26 cellular contexts compared by ENCODE assay signal in the genomic region with DNA sequence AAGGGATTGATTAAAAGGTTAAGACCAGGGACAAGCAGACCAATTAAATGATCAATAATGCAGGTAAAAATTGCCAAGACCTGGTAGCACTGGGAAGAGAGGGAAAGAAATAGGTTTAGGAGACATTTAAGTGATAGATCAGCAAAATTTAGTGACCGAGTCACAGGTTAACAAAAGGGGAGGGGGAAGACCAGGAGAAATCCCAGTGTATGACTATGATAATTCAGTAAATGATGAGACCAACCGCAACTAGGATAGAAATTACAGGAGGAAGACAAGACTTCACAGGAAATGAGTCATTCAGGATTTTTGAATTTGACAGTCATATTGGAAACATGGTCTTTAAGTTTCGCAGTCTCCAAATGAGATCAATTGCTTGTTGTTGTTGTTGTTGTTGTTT.
DNase-seq lines count a peak whose midpoint lies in the region; ATAC-seq and TF ChIP-seq lines count a peak whose summit lies in the region.
"Had no signal": no experiment of that assay in that cellular context is flagged by ENCODE, and none has a peak within 500 bp of the region (broad histone marks: within the 10 kb centered on the region; RNA-seq: fewer than 3 reads in every experiment).

No MANE protein-coding gene starts in this region.

- H4K20me1 ChIP-seq in mammary epithelial cell (ENCODE audit: insufficient read depth, low read length) (no peaks in the 10 kb centered on the region), OCI-LY3 (ENCODE audit: insufficient read depth, low read length) (no peaks in the 10 kb centered on the region)
- H4K20me1 ChIP-seq: BLaER1 had no signal

- intact Hi-C loops in mammary epithelial cell (cut with micrococcal nuclease), result no loop called here
- intact Hi-C loops in MCF 10A (cut with micrococcal nuclease), result no loop called here

- no peak overlapping the region for H3K4me3 Mint-ChIP-seq in MCF 10A (ENCODE audit: unreplicated experiment)
- no peak overlapping the region for H3K4me3 Mint-ChIP-seq in endodermal cell
- H3K4me3 Mint-ChIP-seq in stimulated activated effector memory CD8-positive, alpha-beta T cell treated with anti-CD3 and anti-CD28 coated beads, Interleukin-12 subunit alpha, Interleukin-12 subunit beta, amount 100 ng/mL, for 72 hours, result no peak overlapping the region
- H3K4me3 Mint-ChIP-seq: activated CD4-positive, alpha-beta memory T cell treated with anti-CD3 and anti-CD28 coated beads, Interleukin-2, amount 10 ng/mL, durations not matched to agents 7 days and 5 days; brain; naive thymus-derived CD4-positive, alpha-beta T cell had no signal

- H3K9me3 Mint-ChIP-seq in MCF 10A (ENCODE audit: unreplicated experiment) (no peaks in the 10 kb centered on the region), endodermal cell (no peaks in the 10 kb centered on the region)
- peaks cover 13% of the 10 kb centered on the region for H3K9me3 Mint-ChIP-seq in stimulated activated effector memory CD8-positive, alpha-beta T cell treated with anti-CD3 and anti-CD28 coated beads, Interleukin-12 subunit alpha, Interleukin-12 subunit beta, amount 100 ng/mL, for 72 hours
- H3K9me3 Mint-ChIP-seq: activated CD4-positive, alpha-beta memory T cell treated with anti-CD3 and anti-CD28 coated beads, Interleukin-2, amount 10 ng/mL, durations not matched to agents 7 days and 5 days; naive thymus-derived CD4-positive, alpha-beta T cell had no signal

- H3K27me3 ChIP-seq in mammary epithelial cell (ENCODE audit: insufficient read depth, low read length), result no peaks in the 10 kb centered on the region
- H3K27me3 ChIP-seq in OCI-LY3 (ENCODE audit: low read depth, low read length), result no peaks in the 10 kb centered on the region
- H3K27me3 ChIP-seq in endodermal cell (ENCODE audit: control insufficient read depth, insufficient read depth, low read length, poor library complexity, severe bottlenecking), result no peaks in the 10 kb centered on the region
- H3K27me3 ChIP-seq: BLaER1, colonic mucosa, uterus had no signal

- in situ Hi-C loops in mammary epithelial cell (cut with MboI; ENCODE audit: low sequenced_read_pairs in 2 of 2), result no loop called here

- no peak overlapping the region for H3K27ac ChIP-seq in mammary epithelial cell (ENCODE audit: insufficient read depth, low read depth, low read length)
- peak overlapping the region; percentile 15; the same call in 1 of the 2 replicates for H3K27ac ChIP-seq in OCI-LY3 (ENCODE audit: low read length)
- no peak overlapping the region for H3K27ac ChIP-seq in endodermal cell (ENCODE audit: low read depth, low read length)
- H3K27ac ChIP-seq: BLaER1 had no signal

- H3K4me3 ChIP-seq in mammary epithelial cell (replicated peaks in 1 of 3; ENCODE audit: insufficient read depth in 1 of 3, low read depth in 2 of 3, low read length in 3 of 3) (no peak overlapping the region), OCI-LY3 (ENCODE audit: low read length) (peak overlapping the region; percentile 46; the same call in 1 of the 2 replicates), endodermal cell (ENCODE audit: low read length) (no peak overlapping the region)
- H3K4me3 ChIP-seq: BLaER1, colonic mucosa, smooth muscle cell, uterus had no signal

- ATAC-seq in stimulated activated effector memory CD8-positive, alpha-beta T cell treated with anti-CD3 and anti-CD28 coated beads, Interleukin-12 subunit alpha, Interleukin-12 subunit beta, amount 100 ng/mL, for 72 hours, result peak; percentile 48
- ATAC-seq in HG03159 (IDR thresholded peaks at IDR 0.05; ENCODE audit: unreplicated experiment), result no peak
- ATAC-seq in HG02981 (IDR thresholded peaks at IDR 0.05; ENCODE audit: unreplicated experiment), result no peak
- ATAC-seq: naive thymus-derived CD4-positive, alpha-beta T cell; Right ventricle myocardium inferior had no signal

- H3K27me3 Mint-ChIP-seq in MCF 10A (ENCODE audit: insufficient read depth, unreplicated experiment) (no peaks in the 10 kb centered on the region), endodermal cell (ENCODE audit: insufficient read depth) (no peaks in the 10 kb centered on the region)
- H3K27me3 Mint-ChIP-seq: activated CD4-positive, alpha-beta memory T cell treated with anti-CD3 and anti-CD28 coated beads, Interleukin-2, amount 10 ng/mL, durations not matched to agents 7 days and 5 days; brain; naive thymus-derived CD4-positive, alpha-beta T cell had no signal

- H3K4me1 ChIP-seq in mammary epithelial cell (ENCODE audit: insufficient read depth, low read length) (peaks cover 7% of the 10 kb centered on the region), OCI-LY3 (ENCODE audit: low read length) (peaks cover 36% of the 10 kb centered on the region), endodermal cell (ENCODE audit: control insufficient read depth, insufficient read depth, low read length) (peaks cover 20% of the 10 kb centered on the region)
- H3K4me1 ChIP-seq: BLaER1, uterus had no signal

- H3K4me2 ChIP-seq in mammary epithelial cell (ENCODE audit: insufficient read depth, low read depth, low read length) (no peak overlapping the region), OCI-LY3 (ENCODE audit: low read length) (peak overlapping the region; percentile 67)
- H3K4me2 ChIP-seq: BLaER1, smooth muscle cell had no signal

- H3K4me1 Mint-ChIP-seq in MCF 10A (ENCODE audit: insufficient read depth, unreplicated experiment) (peaks cover 19% of the 10 kb centered on the region), endodermal cell (peaks cover 48% of the 10 kb centered on the region)
- no peaks in the 10 kb centered on the region for H3K4me1 Mint-ChIP-seq in stimulated activated effector memory CD8-positive, alpha-beta T cell treated with anti-CD3 and anti-CD28 coated beads, Interleukin-12 subunit alpha, Interleukin-12 subunit beta, amount 100 ng/mL, for 72 hours
- H3K4me1 Mint-ChIP-seq: naive thymus-derived CD4-positive, alpha-beta T cell had no signal

- CTCF ChIA-PET in mammary epithelial cell (lab: Charles Lee; ENCODE audit: low non-redundant PET) (no interaction called here), MCF 10A (lab: Yijun Ruan, JAX) (interaction anchor here (0.9 to 2.5 kb wide), 2 partner anchors 44 to 63 kb away, joined by 3 to 7 read pairs; a partner anchor contains a TSS)

- H3K27ac Mint-ChIP-seq in MCF 10A (ENCODE audit: low read depth, unreplicated experiment) (no peak overlapping the region), endodermal cell (peak overlapping the region; percentile 15)
- H3K27ac Mint-ChIP-seq in stimulated activated effector memory CD8-positive, alpha-beta T cell treated with anti-CD3 and anti-CD28 coated beads, Interleukin-12 subunit alpha, Interleukin-12 subunit beta, amount 100 ng/mL, for 72 hours, result no peak overlapping the region
- H3K27ac Mint-ChIP-seq: activated CD4-positive, alpha-beta memory T cell treated with anti-CD3 and anti-CD28 coated beads, Interleukin-2, amount 10 ng/mL, durations not matched to agents 7 days and 5 days; naive thymus-derived CD4-positive, alpha-beta T cell had no signal

- H3K36me3 Mint-ChIP-seq in MCF 10A (ENCODE audit: insufficient read depth, unreplicated experiment) (peaks cover 14% of the 10 kb centered on the region), endodermal cell (ENCODE audit: low read depth) (no peaks in the 10 kb centered on the region)
- H3K36me3 Mint-ChIP-seq in stimulated activated effector memory CD8-positive, alpha-beta T cell treated with anti-CD3 and anti-CD28 coated beads, Interleukin-12 subunit alpha, Interleukin-12 subunit beta, amount 100 ng/mL, for 72 hours, result no peaks in the 10 kb centered on the region
- H3K36me3 Mint-ChIP-seq: brain; naive thymus-derived CD4-positive, alpha-beta T cell had no signal

- dilution Hi-C loops in mammary epithelial cell (cut with HindIII; ENCODE audit: low sequenced_read_pairs), result no loop called here

- H3K36me3 ChIP-seq in mammary epithelial cell (ENCODE audit: insufficient read depth, low read length), result no peaks in the 10 kb centered on the region
- H3K36me3 ChIP-seq in OCI-LY3 (replicated peaks; ENCODE audit: low read depth, low read length), result no peaks in the 10 kb centered on the region
- H3K36me3 ChIP-seq in endodermal cell (ENCODE audit: control insufficient read depth, insufficient read depth, low read length), result no peaks in the 10 kb centered on the region
- H3K36me3 ChIP-seq: BLaER1, colonic mucosa, uterus had no signal

- WGBS in mammary epithelial cell (ENCODE audit: low coverage, missing lambda C conversion rate), result 93% methylated on average over 3 of the region's 3 CpGs
- WGBS in endodermal cell (ENCODE audit: insufficient coverage in 1 of 2, insufficient read length in 1 of 2), 2 experiments, result 88 to 91% methylated on average over 2 to 3 of the region's 3 CpGs

- no TSS peak for BruUV-seq in mammary epithelial cell (replicated peaks; lab: Mats Ljungman, UMichigan)
- BruUV-seq in MCF 10A (replicated peaks; lab: Mats Ljungman, UMichigan), result no TSS peak

- no peak overlapping the region for H2AFZ ChIP-seq in mammary epithelial cell (ENCODE audit: low read depth, low read length)
- H2AFZ ChIP-seq in OCI-LY3 (ENCODE audit: low read depth, low read length), result no peak overlapping the region

- DNase-seq in mammary epithelial cell, result peak; percentile 13
- no peak for DNase-seq in MCF 10A (ENCODE audit: unreplicated experiment)
- no peak for DNase-seq in endodermal cell
- DNase-seq in stimulated activated effector memory CD8-positive, alpha-beta T cell treated with anti-CD3 and anti-CD28 coated beads, Interleukin-12 subunit alpha, Interleukin-12 subunit beta, amount 100 ng/mL, for 72 hours (ENCODE audit: low spot score in 2 of 2), result no peak
- no peak for DNase-seq in anterior cingulate cortex (lab: John Stamatoyannopoulos, UW)
- DNase-seq: activated CD4-positive, alpha-beta memory T cell treated with anti-CD3 and anti-CD28 coated beads, Interleukin-2, amount 10 ng/mL, durations not matched to agents 7 days and 5 days; activated CD4-positive, CD25-positive, alpha-beta regulatory T cell; activated effector memory CD4-positive, alpha-beta T cell treated with anti-CD3 and anti-CD28 coated beads, Interleukin-2, amount 50 U/mL, for 16 hours; activated T-cell treated with anti-CD3 and anti-CD28 coated beads for 4 hours; COR-L47; HCEC 1CT; MM.1S; naive thymus-derived CD4-positive, alpha-beta T cell; NCI-H1417; NCI-H82; stimulated activated CD4-positive, alpha-beta T cell treated with anti-CD3 and anti-CD28 coated beads, Interleukin-2, amount 100 ng/mL, for 24 hours; SW 1271; uterus had no signal

- no peaks in the 10 kb centered on the region for H3K9me3 ChIP-seq in mammary epithelial cell (replicated peaks; ENCODE audit: insufficient read depth, low read length)
- no peaks in the 10 kb centered on the region for H3K9me3 ChIP-seq in OCI-LY3 (ENCODE audit: insufficient read depth, low read length)
- H3K9me3 ChIP-seq in endodermal cell (ENCODE audit: control insufficient read depth, low read length), result no peaks in the 10 kb centered on the region
- H3K9me3 ChIP-seq: BLaER1, colonic mucosa, uterus had no signal

- TF ChIP-seq CTCF in mammary epithelial cell (conservative IDR thresholded peaks at IDR 0.05 in 1 of 2, IDR thresholded peaks at IDR 0.05 in 1 of 2; ENCODE audit: extremely low read depth in 1 of 2, insufficient read depth in 1 of 2, low read depth in 1 of 2, low read length in 2 of 2), result no peak
- no peak for TF ChIP-seq CTCF in MCF 10A (IDR thresholded peaks at IDR 0.05; ENCODE audit: unreplicated experiment)
- no peak for TF ChIP-seq CTCF in OCI-LY3 (IDR thresholded peaks at IDR 0.05; ENCODE audit: low read depth, low read length)
- no peak for TF ChIP-seq CTCF in endodermal cell (conservative IDR thresholded peaks at IDR 0.05)

- H3K79me2 ChIP-seq in mammary epithelial cell (ENCODE audit: insufficient read depth, low read length) (peaks cover 20% of the 10 kb centered on the region), OCI-LY3 (ENCODE audit: low read length) (peaks cover 2% of the 10 kb centered on the region; the same call in 1 of the 2 replicates)

- POLR2A ChIA-PET in MCF 10A (lab: Yijun Ruan, JAX), result interaction anchor here (4.3 kb wide), 1 partner anchor 63 kb away, joined by 17 read pairs; a partner anchor contains a TSS

- H3K9ac ChIP-seq in mammary epithelial cell (ENCODE audit: insufficient read depth, low read length), result no peak overlapping the region
- peak overlapping the region; percentile 12; the same call in 1 of the 2 replicates for H3K9ac ChIP-seq in OCI-LY3 (ENCODE audit: low read length)
- no peak overlapping the region for H3K9ac ChIP-seq in endodermal cell (ENCODE audit: extremely low read depth, low read length, poor library complexity, severe bottlenecking)
- H3K9ac ChIP-seq: BLaER1 had no signal
